Comparison of ENCODE assay signal across 1 cellular context in genomic region chr2:190180313-190181065, GRCh38.
TF ChIP-seq lines count a peak whose summit lies in the region.

No MANE protein-coding gene starts in this region.

TF ChIP-seq in IMR-90, 13 proteins besides CTCF, POLR2A, EP300 and RAD21 (continued from another document):
- TF ChIP-seq USF2 (IDR thresholded peaks at IDR 0.05; ENCODE audit: low read depth, low read length) = no peak
